Comparison of ENCODE assay signal across 8 cellular contexts in genomic region chr10:90862908-90863514, GRCh38. TPM values are rescaled to one million over a fixed set of nuclear protein-coding genes. Genes with fewer than 3 reads are reported as not detected.
DNase-seq lines count a peak whose midpoint lies in the region; ATAC-seq and TF ChIP-seq lines count a peak whose summit lies in the region.

No MANE protein-coding gene starts in this region.

- H3K9me3 ChIP-seq in T-helper 17 cell (ENCODE audit: control insufficient read depth, low read length, poor library complexity, severe bottlenecking), result no peaks in the 10 kb centered on the region
- H3K9me3 ChIP-seq in hepatocyte (ENCODE audit: low read depth), result no peaks in the 10 kb centered on the region
- no peaks in the 10 kb centered on the region for H3K9me3 ChIP-seq in uterus
- H3K9me3 ChIP-seq in CD8-positive, alpha-beta memory T cell (ENCODE audit: low read length), result no peaks in the 10 kb centered on the region

- intact Hi-C loops in uterus (cut with DNase I; ENCODE audit: low total_unique reads), result no loop called here

- no peak overlapping the region for H2AFZ ChIP-seq in hepatocyte

- H3K27ac Mint-ChIP-seq in T-helper 17 cell, result no peak overlapping the region
- no peak overlapping the region for H3K27ac Mint-ChIP-seq in CD8-positive, alpha-beta memory T cell

- no peaks in the 10 kb centered on the region for H4K20me1 ChIP-seq in hepatocyte (ENCODE audit: insufficient read depth, poor library complexity, severe bottlenecking)

- no peak overlapping the region for H3K4me3 Mint-ChIP-seq in T-helper 17 cell
- no peak overlapping the region for H3K4me3 Mint-ChIP-seq in CD8-positive, alpha-beta memory T cell

- WGBS in hepatocyte (ENCODE audit: low lambda C conversion rate, missing lambda C conversion rate), result 52% methylated on average over 2 of the region's 2 CpGs

- no peaks in the 10 kb centered on the region for H3K36me3 Mint-ChIP-seq in T-helper 17 cell (ENCODE audit: low read depth)
- H3K36me3 Mint-ChIP-seq in CD8-positive, alpha-beta memory T cell, result peaks cover 0 to 1% (median 0%) of the 10 kb centered on the region in 3 donors

- no peaks in the 10 kb centered on the region for H3K9me2 ChIP-seq in hepatocyte (replicated peaks; ENCODE audit: insufficient read depth)

- H3K4me1 ChIP-seq in hepatocyte (ENCODE audit: insufficient read depth), result no peaks in the 10 kb centered on the region
- H3K4me1 ChIP-seq in uterus, result no peaks in the 10 kb centered on the region
- no peaks in the 10 kb centered on the region for H3K4me1 ChIP-seq in CD8-positive, alpha-beta memory T cell (ENCODE audit: insufficient read depth, low read length)

- no peak for TF ChIP-seq POLR2A in uterus (IDR thresholded peaks at IDR 0.05)

- peak; percentile 42 for ATAC-seq in T-helper 17 cell
- no peak for ATAC-seq in HG03139 (IDR thresholded peaks at IDR 0.05; ENCODE audit: unreplicated experiment)

- peaks cover 70% of the 10 kb centered on the region for H3K27me3 Mint-ChIP-seq in T-helper 17 cell
- H3K27me3 Mint-ChIP-seq in CD8-positive, alpha-beta memory T cell, result peaks cover 14 to 72% of the 10 kb centered on the region in 2 donors

- DNase-seq in A172 (ENCODE audit: low spot score) (peak; percentile 40), T-helper 17 cell (no peak), hepatocyte (ENCODE audit: low spot score) (peak; percentile 45), uterus (no peak), NCI-H774 (lab: John Stamatoyannopoulos, UW) (no peak)
- no peak for DNase-seq in CD8-positive, alpha-beta memory T cell

- H3K27me3 ChIP-seq in hepatocyte (peaks cover 40% of the 10 kb centered on the region), uterus (no peaks in the 10 kb centered on the region)
- H3K27me3 ChIP-seq in CD8-positive, alpha-beta memory T cell (ENCODE audit: insufficient read depth, low read length, poor library complexity, severe bottlenecking), result peaks cover 6% of the 10 kb centered on the region

- POLR2A ChIA-PET in CD8-positive, alpha-beta memory T cell (lab: Charles Lee), result no interaction called here

- H3K79me2 ChIP-seq in hepatocyte, result no peaks in the 10 kb centered on the region

- CTCF ChIA-PET in CD8-positive, alpha-beta memory T cell (lab: Charles Lee), result interaction anchor here (0.8 kb wide), 1 partner anchor 434 kb away, joined by 3 read pairs; no protein-coding TSS in a partner anchor

- H3K36me3 ChIP-seq in hepatocyte (replicated peaks; ENCODE audit: insufficient read depth, low read depth) (no peaks in the 10 kb centered on the region), uterus (no peaks in the 10 kb centered on the region)
- no peaks in the 10 kb centered on the region for H3K36me3 ChIP-seq in CD8-positive, alpha-beta memory T cell (ENCODE audit: insufficient read depth, low read length)

- H3K4me3 ChIP-seq in hepatocyte, result no peak overlapping the region
- H3K4me3 ChIP-seq in uterus, result no peak overlapping the region
- H3K4me3 ChIP-seq in CD8-positive, alpha-beta memory T cell (ENCODE audit: low read length), result no peak overlapping the region

- H3K4me2 ChIP-seq in hepatocyte, result no peak overlapping the region

- no peak overlapping the region for H3K27ac ChIP-seq in hepatocyte
- H3K27ac ChIP-seq in uterus, result no peak overlapping the region
- H3K27ac ChIP-seq in CD8-positive, alpha-beta memory T cell (ENCODE audit: low read depth, low read length), result no peak overlapping the region

- H3K4me1 Mint-ChIP-seq in T-helper 17 cell, result peaks cover 4% of the 10 kb centered on the region
- peaks cover 3 to 7% (median 5%) of the 10 kb centered on the region in 3 donors for H3K4me1 Mint-ChIP-seq in CD8-positive, alpha-beta memory T cell

- TF ChIP-seq CTCF in GM12873 (IDR thresholded peaks at IDR 0.05; ENCODE audit: insufficient read depth, low read depth, low read length, missing control alignments), result peak; percentile 54
- peak; percentile 83 for TF ChIP-seq CTCF in hepatocyte (IDR thresholded peaks at IDR 0.05; ENCODE audit: poor library complexity)
- TF ChIP-seq CTCF in uterus (IDR thresholded peaks at IDR 0.05), result peak; percentile 28 to 59 (median 38)

- no peaks in the 10 kb centered on the region for H3K9me3 Mint-ChIP-seq in CD8-positive, alpha-beta memory T cell

RNA-seq across cellular contexts. Expression of gene HTR7, which starts 5.2 kb away (rescaled TPM):
- 0.12 and 0.31 TPM in 2 replicates for total RNA-seq in A172 (2014; rRNA removed; shearing (Covaris generic))
- total RNA-seq in T-helper 17 cell (under 1 TPM in 1 of 2 donors, not detected in 1; 0.23 TPM), hepatocyte (1.6 and 1.8 TPM in 2 replicates), uterus (1 to 10 TPM in 2 of 4 donors, under 1 TPM in 2; 0.29 to 1.5 (median 0.68) TPM)
- polyA plus RNA-seq in hepatocyte, result 0.23 and 1.4 TPM in 2 replicates
- total RNA-seq in CD8-positive, alpha-beta memory T cell, result not detected
- polyA plus RNA-seq in CD8-positive, alpha-beta memory T cell, result not detected

RNA-seq across cellular contexts. Expression of gene RPP30, which starts 8.8 kb away (rescaled TPM):
- total RNA-seq in A172 (2014; rRNA removed; shearing (Covaris generic)), result 114 and 150 TPM in 2 replicates
- total RNA-seq in T-helper 17 cell (10 to 100 TPM; 19.8 to 28.2 TPM), hepatocyte (33.1 and 33.4 TPM in 2 replicates), uterus (10 to 100 TPM; 10.9 to 61.1 (median 32.0) TPM)
- 28.4 and 38.6 TPM in 2 replicates for polyA plus RNA-seq in hepatocyte
- 100 to 1,000 TPM; 123 to 130 TPM for total RNA-seq in CD8-positive, alpha-beta memory T cell
- polyA plus RNA-seq in CD8-positive, alpha-beta memory T cell, result 40.3 TPM

RNA-seq across cellular contexts. Expression of gene ANKRD1, which starts 57.9 kb away (rescaled TPM):
- total RNA-seq in A172 (2014; rRNA removed; shearing (Covaris generic)), result 705 and 1,018 TPM in 2 replicates
- total RNA-seq in T-helper 17 cell, result not detected
- total RNA-seq in hepatocyte, result 99.9 and 105 TPM in 2 replicates
- polyA plus RNA-seq in hepatocyte, result 43.4 and 49.5 TPM in 2 replicates
- under 1 TPM in 2 of 4 donors, not detected in 2; 0.35 to 0.64 TPM for total RNA-seq in uterus
- total RNA-seq in CD8-positive, alpha-beta memory T cell, result not detected
- polyA plus RNA-seq in CD8-positive, alpha-beta memory T cell, result not detected

Comparison
In these comparisons a context has a peak if more than half of its experiments do, and no peak if none do; other contexts are left out.
1. DNase-seq: peak in A172 (single experiment) and hepatocyte (single experiment); none in T-helper 17 cell (0 of 3), uterus (0 of 2), NCI-H774 (single experiment) and CD8-positive, alpha-beta memory T cell (0 of 5).
2. RNA of gene ANKRD1, which starts 57.9 kb away (total RNA-seq): 705 to 1,018 TPM in A172 and 99.9 to 105 TPM in hepatocyte; 0.35 to 0.64 TPM in uterus, not detected in T-helper 17 cell and not detected in CD8-positive, alpha-beta memory T cell; every median in the first group is over 10 times any median in the second.
3. Peak in every context shown above with its lines, with median percentiles within 50 percentile points of each other: CTCF ChIP-seq.